26 cellular contexts compared by ENCODE assay signal in genomic region chr11:122872046-122872445, GRCh38. TPM values are rescaled to one million over a fixed set of nuclear protein-coding genes. Genes with fewer than 3 reads are reported as not detected.
"Had no signal": no experiment of that assay in that cellular context is flagged by ENCODE, and none has a peak within 500 bp of the region (broad histone marks: within the 10 kb centered on the region; RNA-seq: fewer than 3 reads in every experiment).

No MANE protein-coding gene starts in this region.

- H3K27ac Mint-ChIP-seq: activated naive CD4-positive, alpha-beta T cell treated with anti-CD3 and anti-CD28 coated beads, Interleukin-2, amount 50 U/mL, for 72 hours; activated T-cell treated with anti-CD3 and anti-CD28 coated beads, Interleukin-2, amount 50 U/mL, for 72 hours; brain; mesothelial cell of epicardium; neural progenitor cell; T-helper 17 cell had no signal

- H3K4me1 ChIP-seq: ascending aorta, gastroesophageal sphincter, neural progenitor cell, right atrium auricular region, tibial nerve had no signal

- H3K9me3 ChIP-seq: ascending aorta, gastroesophageal sphincter, right atrium auricular region, tibial nerve had no signal

- H3K9me3 Mint-ChIP-seq: activated naive CD4-positive, alpha-beta T cell treated with anti-CD3 and anti-CD28 coated beads, Interleukin-2, amount 50 U/mL, for 72 hours; activated T-cell treated with anti-CD3 and anti-CD28 coated beads, Interleukin-2, amount 50 U/mL, for 72 hours; effector memory CD8-positive, alpha-beta T cell; mesothelial cell of epicardium; naive B cell; neural progenitor cell had no signal

- H3K4me1 Mint-ChIP-seq: brain, mesothelial cell of epicardium, naive B cell, T-helper 17 cell had no signal

- DNase-seq: activated CD4-positive, alpha-beta T cell treated with anti-CD3 and anti-CD28 coated beads, Interleukin-2, amount 50 U/mL, for 1 hour; activated naive CD4-positive, alpha-beta T cell; activated T-cell treated with anti-CD3 and anti-CD28 coated beads for 4 hours; activated T-cell treated with anti-CD3 and anti-CD28 coated beads, Interleukin-2, amount 50 U/mL, for 72 hours; cortex of kidney; effector memory CD8-positive, alpha-beta T cell; erythroblast; kidney; left colon; mammary epithelial cell; naive B cell; occipital lobe; stimulated activated naive CD4-positive, alpha-beta T cell; T-helper 17 cell; T1000 had no signal

- ATAC-seq: activated naive CD4-positive, alpha-beta T cell treated with anti-CD3 and anti-CD28 coated beads, Interleukin-2, amount 50 U/mL, for 72 hours; activated T-cell treated with anti-CD3 and anti-CD28 coated beads, Interleukin-2, amount 50 U/mL, for 72 hours; effector memory CD8-positive, alpha-beta T cell; gastroesophageal sphincter; left colon; T-helper 17 cell had no signal

- H3K27me3 Mint-ChIP-seq: brain; effector memory CD8-positive, alpha-beta T cell had no signal

- H3K36me3 ChIP-seq: ascending aorta, gastroesophageal sphincter, neural progenitor cell, right atrium auricular region, tibial nerve had no signal

- H3K4me3 ChIP-seq: ascending aorta, gastroesophageal sphincter, hepatocyte, neural progenitor cell, right atrium auricular region, tibial nerve had no signal

- H3K36me3 Mint-ChIP-seq: activated naive CD4-positive, alpha-beta T cell treated with anti-CD3 and anti-CD28 coated beads, Interleukin-2, amount 50 U/mL, for 72 hours; brain; mesothelial cell of epicardium; naive B cell; neural progenitor cell had no signal

- H3K27ac ChIP-seq: ascending aorta, gastroesophageal sphincter, hepatocyte, neural progenitor cell, right atrium auricular region, tibial nerve had no signal

- H3K27me3 ChIP-seq: ascending aorta, gastroesophageal sphincter, neural progenitor cell, right atrium auricular region, tibial nerve had no signal

- FAIRE-seq: kidney had no signal

- H3K4me3 Mint-ChIP-seq: activated T-cell treated with anti-CD3 and anti-CD28 coated beads, Interleukin-2, amount 50 U/mL, for 72 hours; brain; effector memory CD8-positive, alpha-beta T cell; mesothelial cell of epicardium; neural progenitor cell; T-helper 17 cell had no signal

RNA-seq across cellular contexts. Expression of gene CRTAM, which starts 33.7 kb away (rescaled TPM):
- total RNA-seq: ascending aorta, chondrocyte, gastroesophageal sphincter, hepatocyte, mesothelial cell of epicardium, pulmonary artery endothelial cell, T-helper 17 cell had no signal
- polyA plus RNA-seq: hepatocyte had no signal
